2 cellular contexts compared by ENCODE assay signal in genomic region chr2:201952212-201952611, GRCh38.
TF ChIP-seq lines count a peak whose summit lies in the region.

No MANE protein-coding gene starts in this region.

TF ChIP-seq in SK-N-SH treated with all-trans-retinoic acid at 6 μM for 48 hours, 23 proteins besides CTCF, POLR2A, EP300 and RAD21 (continued from another document):
- no peak for TF ChIP-seq TSHZ2 (CRISPR knock-in tag; IDR thresholded peaks at IDR 0.05)

TF ChIP-seq in SK-N-SH, 30 proteins besides CTCF, POLR2A, EP300 and RAD21:
- TF ChIP-seq, protein P1, sequence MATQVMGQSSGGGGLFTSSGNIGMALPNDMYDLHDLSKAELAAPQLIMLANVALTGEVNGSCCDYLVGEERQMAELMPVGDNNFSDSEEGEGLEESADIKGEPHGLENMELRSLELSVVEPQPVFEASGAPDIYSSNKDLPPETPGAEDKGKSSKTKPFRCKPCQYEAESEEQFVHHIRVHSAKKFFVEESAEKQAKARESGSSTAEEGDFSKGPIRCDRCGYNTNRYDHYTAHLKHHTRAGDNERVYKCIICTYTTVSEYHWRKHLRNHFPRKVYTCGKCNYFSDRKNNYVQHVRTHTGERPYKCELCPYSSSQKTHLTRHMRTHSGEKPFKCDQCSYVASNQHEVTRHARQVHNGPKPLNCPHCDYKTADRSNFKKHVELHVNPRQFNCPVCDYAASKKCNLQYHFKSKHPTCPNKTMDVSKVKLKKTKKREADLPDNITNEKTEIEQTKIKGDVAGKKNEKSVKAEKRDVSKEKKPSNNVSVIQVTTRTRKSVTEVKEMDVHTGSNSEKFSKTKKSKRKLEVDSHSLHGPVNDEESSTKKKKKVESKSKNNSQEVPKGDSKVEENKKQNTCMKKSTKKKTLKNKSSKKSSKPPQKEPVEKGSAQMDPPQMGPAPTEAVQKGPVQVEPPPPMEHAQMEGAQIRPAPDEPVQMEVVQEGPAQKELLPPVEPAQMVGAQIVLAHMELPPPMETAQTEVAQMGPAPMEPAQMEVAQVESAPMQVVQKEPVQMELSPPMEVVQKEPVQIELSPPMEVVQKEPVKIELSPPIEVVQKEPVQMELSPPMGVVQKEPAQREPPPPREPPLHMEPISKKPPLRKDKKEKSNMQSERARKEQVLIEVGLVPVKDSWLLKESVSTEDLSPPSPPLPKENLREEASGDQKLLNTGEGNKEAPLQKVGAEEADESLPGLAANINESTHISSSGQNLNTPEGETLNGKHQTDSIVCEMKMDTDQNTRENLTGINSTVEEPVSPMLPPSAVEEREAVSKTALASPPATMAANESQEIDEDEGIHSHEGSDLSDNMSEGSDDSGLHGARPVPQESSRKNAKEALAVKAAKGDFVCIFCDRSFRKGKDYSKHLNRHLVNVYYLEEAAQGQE (IDR thresholded peaks at IDR 0.05; ENCODE audit: low read depth, low read length): no peak
- TF ChIP-seq MAX (IDR thresholded peaks at IDR 0.05; ENCODE audit: low read depth): no peak
- TF ChIP-seq GATA2 (CRISPR knock-in tag; IDR thresholded peaks at IDR 0.05): no peak
- no peak for TF ChIP-seq YY1 (IDR thresholded peaks at IDR 0.05; ENCODE audit: low read depth)
- no peak for TF ChIP-seq USF2 (IDR thresholded peaks at IDR 0.05; ENCODE audit: borderline replicate concordance, low read depth, low read length)
- no peak for TF ChIP-seq RXRA (IDR thresholded peaks at IDR 0.05; ENCODE audit: borderline replicate concordance, low read depth)
- TF ChIP-seq, protein P2, sequence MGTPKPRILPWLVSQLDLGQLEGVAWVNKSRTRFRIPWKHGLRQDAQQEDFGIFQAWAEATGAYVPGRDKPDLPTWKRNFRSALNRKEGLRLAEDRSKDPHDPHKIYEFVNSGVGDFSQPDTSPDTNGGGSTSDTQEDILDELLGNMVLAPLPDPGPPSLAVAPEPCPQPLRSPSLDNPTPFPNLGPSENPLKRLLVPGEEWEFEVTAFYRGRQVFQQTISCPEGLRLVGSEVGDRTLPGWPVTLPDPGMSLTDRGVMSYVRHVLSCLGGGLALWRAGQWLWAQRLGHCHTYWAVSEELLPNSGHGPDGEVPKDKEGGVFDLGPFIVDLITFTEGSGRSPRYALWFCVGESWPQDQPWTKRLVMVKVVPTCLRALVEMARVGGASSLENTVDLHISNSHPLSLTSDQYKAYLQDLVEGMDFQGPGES (IDR thresholded peaks at IDR 0.05; ENCODE audit: low read depth, low read length): no peak
